In genomic region chr2:38737925-38738324, GRCh38 we compare ENCODE assay signal across 1 cellular context.
TF ChIP-seq lines count a peak whose summit lies in the region.

No MANE protein-coding gene starts in this region.

TF ChIP-seq in IMR-90, 13 proteins besides CTCF, POLR2A, EP300 and RAD21 (continued from another document):
- no peak for TF ChIP-seq FOS (IDR thresholded peaks at IDR 0.05; ENCODE audit: low read depth, low read length)
- TF ChIP-seq MAFK (IDR thresholded peaks at IDR 0.05; ENCODE audit: low read depth, low read length) = no peak
- TF ChIP-seq, protein P1, sequence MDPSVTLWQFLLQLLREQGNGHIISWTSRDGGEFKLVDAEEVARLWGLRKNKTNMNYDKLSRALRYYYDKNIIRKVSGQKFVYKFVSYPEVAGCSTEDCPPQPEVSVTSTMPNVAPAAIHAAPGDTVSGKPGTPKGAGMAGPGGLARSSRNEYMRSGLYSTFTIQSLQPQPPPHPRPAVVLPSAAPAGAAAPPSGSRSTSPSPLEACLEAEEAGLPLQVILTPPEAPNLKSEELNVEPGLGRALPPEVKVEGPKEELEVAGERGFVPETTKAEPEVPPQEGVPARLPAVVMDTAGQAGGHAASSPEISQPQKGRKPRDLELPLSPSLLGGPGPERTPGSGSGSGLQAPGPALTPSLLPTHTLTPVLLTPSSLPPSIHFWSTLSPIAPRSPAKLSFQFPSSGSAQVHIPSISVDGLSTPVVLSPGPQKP (IDR thresholded peaks at IDR 0.05; ENCODE audit: borderline replicate concordance, low read depth, low read length) = no peak
- TF ChIP-seq BHLHE40 (IDR thresholded peaks at IDR 0.05; ENCODE audit: low read depth, low read length) = no peak
- TF ChIP-seq NFE2L2 (IDR thresholded peaks at IDR 0.05; ENCODE audit: low read depth, low read length) = no peak
- no peak for TF ChIP-seq USF2 (IDR thresholded peaks at IDR 0.05; ENCODE audit: low read depth, low read length)
- no peak for TF ChIP-seq RFX5 (IDR thresholded peaks at IDR 0.05; ENCODE audit: low read depth, low read length)
- no peak for TF ChIP-seq CEBPB (IDR thresholded peaks at IDR 0.05; ENCODE audit: low read depth, low read length)
